17 cellular contexts compared by ENCODE assay signal in the genomic region with DNA sequence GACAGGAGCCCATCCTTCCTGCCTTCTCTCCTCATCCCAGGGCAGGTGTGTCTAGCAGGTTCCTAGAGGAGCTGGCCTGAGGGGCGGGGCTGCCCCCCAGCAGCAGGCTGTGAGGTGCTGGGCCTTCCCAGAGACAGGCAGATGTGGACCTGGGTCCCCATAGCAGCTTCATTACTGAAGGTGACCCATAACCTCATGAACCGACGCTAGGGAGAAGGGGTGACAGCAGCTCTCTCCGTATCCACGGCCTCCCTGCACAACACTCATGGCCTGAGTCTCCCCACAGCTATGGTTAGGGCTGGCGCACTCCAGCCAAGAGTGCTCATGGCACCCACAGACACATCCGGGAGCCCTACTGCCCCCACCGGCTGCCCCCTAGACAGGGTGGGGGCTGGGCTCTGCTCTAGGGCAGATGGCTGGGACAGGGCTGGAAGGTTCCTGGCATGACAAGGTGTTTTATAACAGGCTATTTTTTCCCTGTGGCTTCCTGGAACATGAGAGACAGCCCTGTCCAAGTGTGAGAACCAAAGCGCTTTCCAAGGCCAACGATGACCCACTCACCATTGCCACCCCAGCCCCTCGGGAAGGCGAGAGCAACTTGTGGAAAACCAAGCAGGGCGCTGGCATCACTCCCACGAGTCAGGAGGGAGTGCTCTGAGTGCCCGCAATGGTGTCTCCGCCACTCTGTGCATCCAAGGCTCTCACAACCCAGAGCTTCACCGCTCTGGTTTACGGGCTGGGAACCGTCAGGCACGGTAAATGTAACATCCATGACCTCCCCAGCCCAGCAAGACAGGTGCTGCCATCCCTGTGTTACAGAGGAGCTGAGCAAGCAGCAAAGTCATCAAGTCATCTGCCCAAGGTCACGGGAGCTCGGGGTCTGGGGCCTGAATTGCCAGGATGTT. TPM values are rescaled to one million over a fixed set of nuclear protein-coding genes. Genes with fewer than 3 reads are reported as not detected.
DNase-seq lines count a peak whose midpoint lies in the region; ATAC-seq and TF ChIP-seq lines count a peak whose summit lies in the region.
"Had no signal": no experiment of that assay in that cellular context is flagged by ENCODE, and none has a peak within 500 bp of the region (broad histone marks: within the 10 kb centered on the region; RNA-seq: fewer than 3 reads in every experiment).

No MANE protein-coding gene starts in this region.

- no peaks in the 10 kb centered on the region for H3K27me3 Mint-ChIP-seq in activated CD4-positive, alpha-beta T cell treated with anti-CD3 and anti-CD28 coated beads for 36 hours
- H3K27me3 Mint-ChIP-seq: B cell; CD4-positive, alpha-beta memory T cell had no signal

- H3K27ac Mint-ChIP-seq in activated CD4-positive, alpha-beta T cell treated with anti-CD3 and anti-CD28 coated beads for 36 hours = no peak overlapping the region
- H3K27ac Mint-ChIP-seq: B cell; CD4-positive, alpha-beta memory T cell had no signal

- H3K4me1 ChIP-seq in BLaER1 treated with 17β-estradiol and CSF1 and Interleukin-3, amounts not matched to agents 10 nM and 100 nM = peaks cover 44 to 100% (median 94%) of the 10 kb centered on the region in 10 experiments
- H3K4me1 ChIP-seq in left ventricle myocardium inferior = peaks cover 68% of the 10 kb centered on the region

- H3K4me3 Mint-ChIP-seq in activated CD4-positive, alpha-beta T cell treated with anti-CD3 and anti-CD28 coated beads for 36 hours = no peak overlapping the region
- H3K4me3 Mint-ChIP-seq: B cell; CD4-positive, alpha-beta memory T cell had no signal

- H3K9me3 Mint-ChIP-seq in activated CD4-positive, alpha-beta T cell treated with anti-CD3 and anti-CD28 coated beads for 36 hours (ENCODE audit: low read depth) = no peaks in the 10 kb centered on the region
- H3K9me3 Mint-ChIP-seq: CD4-positive, alpha-beta memory T cell had no signal

- peak; percentile 24 for DNase-seq in cerebellar cortex (ENCODE audit: low spot score)
- DNase-seq in left ventricle myocardium inferior = peak; percentile 64
- DNase-seq in posterior vena cava (ENCODE audit: low spot score) = peak; percentile 61
- DNase-seq in foreskin melanocyte = no peak
- no peak for DNase-seq in activated CD4-positive, alpha-beta T cell treated with anti-CD3 and anti-CD28 coated beads for 36 hours
- no peak for DNase-seq in sciatic nerve (ENCODE audit: low spot score)
- DNase-seq: CD4-positive, alpha-beta memory T cell; DMS153; GF-D8; HCEC 1CT; NCI-H1092 treated with DMSO at 0.1 percent for 48 hours; NCI-H2081; NCI-H446 treated with DMSO at 0.1 percent for 48 hours had no signal

- intact Hi-C loops in left ventricle myocardium inferior (cut with micrococcal nuclease) = no loop called here
- intact Hi-C loops in posterior vena cava (cut with DNase I) = no loop called here
- intact Hi-C loops in activated CD4-positive, alpha-beta T cell treated with anti-CD3 and anti-CD28 coated beads for 36 hours (cut with DNase I, micrococcal nuclease) = no loop called here
- intact Hi-C loops in sciatic nerve (cut with DNase I) = no loop called here

- H3K4me2 ChIP-seq in BLaER1 treated with 17β-estradiol and CSF1 and Interleukin-3, amounts not matched to agents 10 nM and 100 nM = peak overlapping the region in 10 of 11 experiments; percentile 68 to 99 (median 94); a peak in 19 of 22 replicates

- peak overlapping the region in 4 of 11 experiments; percentile 39 to 92 (median 90); a peak in 8 of 22 replicates for H3K27ac ChIP-seq in BLaER1 treated with 17β-estradiol and CSF1 and Interleukin-3, amounts not matched to agents 10 nM and 100 nM
- peak overlapping the region; percentile 91 for H3K27ac ChIP-seq in left ventricle myocardium inferior (replicated peaks)

- peaks cover 0 to 7% (median 0%) of the 10 kb centered on the region in 11 experiments; a peak in 3 of 22 replicates for H3K27me3 ChIP-seq in BLaER1 treated with 17β-estradiol and CSF1 and Interleukin-3, amounts not matched to agents 10 nM and 100 nM
- H3K27me3 ChIP-seq in left ventricle myocardium inferior (ENCODE audit: low read depth) = no peaks in the 10 kb centered on the region

- POLR2A ChIA-PET in activated CD4-positive, alpha-beta T cell treated with anti-CD3 and anti-CD28 coated beads for 36 hours (lab: Charles Lee) = no interaction called here

- no peak for TF ChIP-seq CTCF in left ventricle myocardium inferior (IDR thresholded peaks at IDR 0.05; ENCODE audit: borderline replicate concordance)

- H3K4me3 ChIP-seq in BLaER1 treated with 17β-estradiol and CSF1 and Interleukin-3, amounts not matched to agents 10 nM and 100 nM = no peak overlapping the region
- no peak overlapping the region for H3K4me3 ChIP-seq in left ventricle myocardium inferior
- H3K4me3 ChIP-seq: K562 had no signal

- H3K36me3 Mint-ChIP-seq in activated CD4-positive, alpha-beta T cell treated with anti-CD3 and anti-CD28 coated beads for 36 hours (ENCODE audit: low read depth) = no peaks in the 10 kb centered on the region

- no peaks in the 10 kb centered on the region for H3K4me1 Mint-ChIP-seq in activated CD4-positive, alpha-beta T cell treated with anti-CD3 and anti-CD28 coated beads for 36 hours
- H3K4me1 Mint-ChIP-seq: B cell; CD4-positive, alpha-beta memory T cell had no signal

- H3K36me3 ChIP-seq in BLaER1 treated with 17β-estradiol and CSF1 and Interleukin-3, amounts not matched to agents 10 nM and 100 nM = peaks cover 0 to 34% (median 9%) of the 10 kb centered on the region in 11 experiments; a peak in 11 of 22 replicates
- peaks cover 14% of the 10 kb centered on the region for H3K36me3 ChIP-seq in left ventricle myocardium inferior

- CTCF ChIA-PET in activated CD4-positive, alpha-beta T cell treated with anti-CD3 and anti-CD28 coated beads for 36 hours (lab: Charles Lee) = no interaction called here

- peak overlapping the region in 4 of 11 experiments; percentile 77 to 80 (median 78); a peak in 7 of 22 replicates for H3K9ac ChIP-seq in BLaER1 treated with 17β-estradiol and CSF1 and Interleukin-3, amounts not matched to agents 10 nM and 100 nM

- peaks cover 0 to 18% (median 0%) of the 10 kb centered on the region in 11 experiments; a peak in 2 of 22 replicates for H4K20me1 ChIP-seq in BLaER1 treated with 17β-estradiol and CSF1 and Interleukin-3, amounts not matched to agents 10 nM and 100 nM

- H3K9me3 ChIP-seq in BLaER1 treated with 17β-estradiol and CSF1 and Interleukin-3, amounts not matched to agents 10 nM and 100 nM (replicated peaks in 1 of 11) = no peaks in the 10 kb centered on the region
- no peaks in the 10 kb centered on the region for H3K9me3 ChIP-seq in left ventricle myocardium inferior (replicated peaks)

- no peak for ATAC-seq in activated CD4-positive, alpha-beta T cell treated with anti-CD3 and anti-CD28 coated beads for 36 hours
- no peak for ATAC-seq in sciatic nerve
- ATAC-seq in GM18858 (IDR thresholded peaks at IDR 0.05; ENCODE audit: unreplicated experiment) = no peak
- ATAC-seq: K562 had no signal

RNA-seq across cellular contexts. Expression of a gene that starts 59.8 kb away (rescaled TPM):
- total RNA-seq in left ventricle myocardium inferior = 22.0 TPM
- total RNA-seq in posterior vena cava = 10 to 100 TPM; 29.7 to 36.8 TPM
- 10 to 100 TPM; 20.5 to 29.3 TPM for total RNA-seq in activated CD4-positive, alpha-beta T cell treated with anti-CD3 and anti-CD28 coated beads for 36 hours
- 27.8 TPM for total RNA-seq in sciatic nerve

RNA-seq across cellular contexts. Expression of a gene that starts 59.8 kb away (rescaled TPM):
- total RNA-seq in left ventricle myocardium inferior (9.2 TPM), posterior vena cava (10 to 100 TPM; 14.2 to 15.5 TPM), sciatic nerve (28.1 TPM)
- total RNA-seq in activated CD4-positive, alpha-beta T cell treated with anti-CD3 and anti-CD28 coated beads for 36 hours = 10 to 100 TPM; 20.1 to 24.5 TPM

Comparison
In these comparisons a context has a peak if more than half of its experiments do, and no peak if none do; other contexts are left out.
1. DNase-seq: peak in cerebellar cortex (single experiment), left ventricle myocardium inferior (single experiment) and posterior vena cava (single experiment); none in foreskin melanocyte (single experiment), activated CD4-positive, alpha-beta T cell treated with anti-CD3 and anti-CD28 coated beads for 36 hours (single experiment) and sciatic nerve (single experiment).